11 cellular contexts compared by ENCODE assay signal in genomic region chr7:100366411-100367250, GRCh38. TPM values are rescaled to one million over a fixed set of nuclear protein-coding genes. Genes with fewer than 3 reads are reported as not detected.
A peak's percentile ranks its signal among the peaks of the same experiment; 100 is the strongest.
DNase-seq lines count a peak whose midpoint lies in the region; ATAC-seq and TF ChIP-seq lines count a peak whose summit lies in the region.
"Had no signal": no experiment of that assay in that cellular context is flagged by ENCODE, and none has a peak within 500 bp of the region (broad histone marks: within the 10 kb centered on the region; RNA-seq: fewer than 3 reads in every experiment).

No MANE protein-coding gene starts in this region.

- POLR2A ChIA-PET in CD8-positive, alpha-beta memory T cell (lab: Charles Lee): no interaction called here
- POLR2A ChIA-PET in activated CD8-positive, alpha-beta T cell treated with anti-CD3 and anti-CD28 coated beads for 36 hours (lab: Charles Lee): interaction anchor here (1.0 to 3.1 kb wide), 2 partner anchors 13 to 67 kb away, joined by 4 to 26 read pairs; no protein-coding TSS in a partner anchor

- peak overlapping the region; percentile 64 to 96 (median 90) for H3K27ac Mint-ChIP-seq in CD8-positive, alpha-beta memory T cell
- H3K27ac Mint-ChIP-seq in activated CD8-positive, alpha-beta T cell treated with anti-CD3 and anti-CD28 coated beads for 36 hours: peak overlapping the region; percentile 66
- peak overlapping the region; percentile 94 for H3K27ac Mint-ChIP-seq in memory B cell

- H3K4me3 Mint-ChIP-seq in CD8-positive, alpha-beta memory T cell: peak overlapping the region in 4 of 7 donors; percentile 2 to 55 (median 44)
- H3K4me3 Mint-ChIP-seq in activated CD8-positive, alpha-beta T cell treated with anti-CD3 and anti-CD28 coated beads for 36 hours: no peak overlapping the region
- H3K4me3 Mint-ChIP-seq in memory B cell: peak overlapping the region; percentile 61

- no peak overlapping the region for H3K4me3 ChIP-seq in CD8-positive, alpha-beta memory T cell (ENCODE audit: low read length)
- H3K4me3 ChIP-seq: adrenal gland, pancreas had no signal

- H3K36me3 Mint-ChIP-seq in CD8-positive, alpha-beta memory T cell: peaks cover 9 to 35% (median 12%) of the 10 kb centered on the region in 3 donors
- peaks cover 43% of the 10 kb centered on the region for H3K36me3 Mint-ChIP-seq in activated CD8-positive, alpha-beta T cell treated with anti-CD3 and anti-CD28 coated beads for 36 hours (ENCODE audit: low read depth)
- H3K36me3 Mint-ChIP-seq in memory B cell: peaks cover 15% of the 10 kb centered on the region

- TF ChIP-seq CTCF in activated CD8-positive, alpha-beta T cell treated with anti-CD3 and anti-CD28 coated beads for 36 hours (IDR thresholded peaks at IDR 0.05): no peak

- H3K4me1 ChIP-seq in CD8-positive, alpha-beta memory T cell (ENCODE audit: insufficient read depth, low read length): peaks cover 10% of the 10 kb centered on the region
- H3K4me1 ChIP-seq: adrenal gland, pancreas had no signal

- CTCF ChIA-PET in CD8-positive, alpha-beta memory T cell (lab: Charles Lee): no interaction called here
- CTCF ChIA-PET in activated CD8-positive, alpha-beta T cell treated with anti-CD3 and anti-CD28 coated beads for 36 hours (lab: Charles Lee): interaction anchor here (2.2 kb wide), 1 partner anchor 41 kb away, joined by 10 read pairs; no protein-coding TSS in a partner anchor

- DNase-seq in CD8-positive, alpha-beta memory T cell: peak in 1 of 5 donors; percentile 53
- DNase-seq in activated CD8-positive, alpha-beta T cell treated with anti-CD3 and anti-CD28 coated beads for 36 hours: peak; percentile 80
- DNase-seq in memory B cell (ENCODE audit: low spot score in 2 of 2): peak in 1 of 2 donors; percentile 45
- DNase-seq in SW 1271 (lab: John Stamatoyannopoulos, UW): no peak
- DNase-seq in NCI-H2029 treated with DMSO at 0.1 percent for 48 hours (lab: John Stamatoyannopoulos, UW): no peak
- DNase-seq in putamen (ENCODE audit: low spot score): no peak
- DNase-seq: adrenal gland, pancreas had no signal

- ATAC-seq in GM21825 (IDR thresholded peaks at IDR 0.05; ENCODE audit: unreplicated experiment): peak; percentile 26
- ATAC-seq in activated CD8-positive, alpha-beta T cell treated with anti-CD3 and anti-CD28 coated beads for 36 hours: peak; percentile 50
- no peak for ATAC-seq in memory B cell (ENCODE audit: low read depth)
- ATAC-seq in HG03432 (IDR thresholded peaks at IDR 0.05; ENCODE audit: unreplicated experiment): no peak

- intact Hi-C loops in activated CD8-positive, alpha-beta T cell treated with anti-CD3 and anti-CD28 coated beads for 36 hours (cut with micrococcal nuclease): loop anchor here (5.0 kb wide), 1 partner anchor 36 kb away; no protein-coding TSS in a partner anchor

- H3K4me1 Mint-ChIP-seq in CD8-positive, alpha-beta memory T cell: peaks cover 32 to 54% (median 46%) of the 10 kb centered on the region in 3 donors
- H3K4me1 Mint-ChIP-seq in activated CD8-positive, alpha-beta T cell treated with anti-CD3 and anti-CD28 coated beads for 36 hours (ENCODE audit: low read depth): peaks cover 48% of the 10 kb centered on the region
- H3K4me1 Mint-ChIP-seq in memory B cell: peaks cover 41% of the 10 kb centered on the region

- no peaks in the 10 kb centered on the region for H3K9me3 Mint-ChIP-seq in CD8-positive, alpha-beta memory T cell
- no peaks in the 10 kb centered on the region for H3K9me3 Mint-ChIP-seq in activated CD8-positive, alpha-beta T cell treated with anti-CD3 and anti-CD28 coated beads for 36 hours
- no peaks in the 10 kb centered on the region for H3K9me3 Mint-ChIP-seq in memory B cell

- no peaks in the 10 kb centered on the region for H3K27me3 Mint-ChIP-seq in CD8-positive, alpha-beta memory T cell
- H3K27me3 Mint-ChIP-seq in activated CD8-positive, alpha-beta T cell treated with anti-CD3 and anti-CD28 coated beads for 36 hours: no peaks in the 10 kb centered on the region
- H3K27me3 Mint-ChIP-seq in memory B cell: no peaks in the 10 kb centered on the region

- no peaks in the 10 kb centered on the region for H3K27me3 ChIP-seq in CD8-positive, alpha-beta memory T cell (ENCODE audit: insufficient read depth, low read length, poor library complexity, severe bottlenecking)
- H3K27me3 ChIP-seq: adrenal gland, pancreas had no signal

- no peaks in the 10 kb centered on the region for H3K9me3 ChIP-seq in CD8-positive, alpha-beta memory T cell (ENCODE audit: low read length)
- H3K9me3 ChIP-seq: adrenal gland, pancreas had no signal

- H3K36me3 ChIP-seq in CD8-positive, alpha-beta memory T cell (ENCODE audit: insufficient read depth, low read length): peaks cover 6% of the 10 kb centered on the region

- no peak overlapping the region for H3K27ac ChIP-seq in CD8-positive, alpha-beta memory T cell (ENCODE audit: low read depth, low read length)

RNA-seq across cellular contexts. Expression of gene PILRA, which starts 6.7 kb away (rescaled TPM):
- total RNA-seq in CD8-positive, alpha-beta memory T cell: 1 to 10 TPM in 1 of 2 experiments, under 1 TPM in 1; 0.84 to 1.9 TPM
- polyA plus RNA-seq in CD8-positive, alpha-beta memory T cell: 0.37 TPM
- total RNA-seq in activated CD8-positive, alpha-beta T cell treated with anti-CD3 and anti-CD28 coated beads for 36 hours: 1 to 10 TPM; 5.8 to 6.6 TPM

RNA-seq across cellular contexts. Expression of gene PILRB, which starts 8.7 kb away (rescaled TPM):
- total RNA-seq in CD8-positive, alpha-beta memory T cell: 10 to 100 TPM; 33.5 to 33.7 TPM
- polyA plus RNA-seq in CD8-positive, alpha-beta memory T cell: 18.1 TPM
- total RNA-seq in activated CD8-positive, alpha-beta T cell treated with anti-CD3 and anti-CD28 coated beads for 36 hours: 10 to 100 TPM; 43.7 to 46.8 TPM

RNA-seq across cellular contexts. Expression of gene SPDYE3, which starts 59.1 kb away (rescaled TPM):
- total RNA-seq in CD8-positive, alpha-beta memory T cell: not detected
- polyA plus RNA-seq in CD8-positive, alpha-beta memory T cell: 9.8 TPM
- not detected for total RNA-seq in activated CD8-positive, alpha-beta T cell treated with anti-CD3 and anti-CD28 coated beads for 36 hours
- total RNA-seq: adrenal gland, glomerular endothelial cell, pancreas had no signal

Comparison
In these comparisons a context has a peak if more than half of its experiments do, and no peak if none do; other contexts are left out.
1. ATAC-seq: peak in GM21825 (single experiment) and activated CD8-positive, alpha-beta T cell treated with anti-CD3 and anti-CD28 coated beads for 36 hours (single experiment); none in memory B cell (single experiment) and HG03432 (single experiment).
2. Peak in every context shown above with its lines, with median percentiles within 50 percentile points of each other: H3K27ac Mint-ChIP-seq.